21 cellular contexts compared by ENCODE assay signal in genomic region chr3:197417896-197418618, GRCh38.
DNase-seq lines count a peak whose midpoint lies in the region; ATAC-seq, FAIRE-seq and TF ChIP-seq lines count a peak whose summit lies in the region.
"Had no signal": no experiment of that assay in that cellular context is flagged by ENCODE, and none has a peak within 500 bp of the region (broad histone marks: within the 10 kb centered on the region; RNA-seq: fewer than 3 reads in every experiment).

No MANE protein-coding gene starts in this region.

- H3K27me3 ChIP-seq in mammary epithelial cell (ENCODE audit: insufficient read depth, low read length) (no peaks in the 10 kb centered on the region), K562 (ENCODE audit: control insufficient read depth in 2 of 2, insufficient read depth in 2 of 2, low read length in 2 of 2) (peaks cover 27 to 48% of the 10 kb centered on the region in 2 experiments)

- H3K36me3 ChIP-seq in mammary epithelial cell (ENCODE audit: insufficient read depth, low read length) (no peaks in the 10 kb centered on the region), K562 (ENCODE audit: control insufficient read depth, insufficient read depth, low read length) (no peaks in the 10 kb centered on the region)

- H3K9me1 ChIP-seq in K562 (ENCODE audit: control insufficient read depth, insufficient read depth, low read length) = no peaks in the 10 kb centered on the region

- BruUV-seq in MCF 10A (replicated peaks; lab: Mats Ljungman, UMichigan) = no TSS peak
- no TSS peak for BruUV-seq in mammary epithelial cell (replicated peaks; lab: Mats Ljungman, UMichigan)
- BruUV-seq in K562 (replicated peaks; lab: Mats Ljungman, UMichigan) = no TSS peak

- H2AFZ ChIP-seq in mammary epithelial cell (ENCODE audit: low read depth, low read length) (no peak overlapping the region), K562 (ENCODE audit: low read depth, low read length) (no peak overlapping the region)
- H2AFZ ChIP-seq: PC-9 had no signal

- TF ChIP-seq POLR2A in K562 (conservative IDR thresholded peaks at IDR 0.05) = no peak

- H3K4me3 ChIP-seq in mammary epithelial cell (replicated peaks in 1 of 3; ENCODE audit: insufficient read depth in 1 of 3, low read depth in 2 of 3, low read length in 3 of 3) (no peak overlapping the region), K562 (no peak overlapping the region)
- H3K4me3 ChIP-seq: PC-9 had no signal

- TF ChIP-seq EP300 in K562 (IDR thresholded peaks at IDR 0.05; ENCODE audit: low read length) = no peak

- no peak for TF ChIP-seq RAD21 in K562 (CRISPR knock-in tag; conservative IDR thresholded peaks at IDR 0.05 in 1 of 2, IDR thresholded peaks at IDR 0.05 in 1 of 2)

- no peak overlapping the region for H3K27ac ChIP-seq in mammary epithelial cell (ENCODE audit: insufficient read depth, low read depth, low read length)
- H3K27ac ChIP-seq in K562 (ENCODE audit: extremely low read depth, low read depth, low read length) = no peak overlapping the region
- H3K27ac ChIP-seq: 22Rv1, PC-9 had no signal

- H3K9ac ChIP-seq in mammary epithelial cell (ENCODE audit: insufficient read depth, low read length) = no peak overlapping the region
- no peak overlapping the region for H3K9ac ChIP-seq in K562 (ENCODE audit: insufficient read depth in 1 of 2, low read depth in 2 of 2, low read length in 2 of 2)
- H3K9ac ChIP-seq: SK-N-SH had no signal

- CTCF ChIA-PET in MCF 10A (lab: Yijun Ruan, JAX) = interaction anchor here (0.7 kb wide), 1 partner anchor 69 kb away, joined by 3 read pairs; no protein-coding TSS in a partner anchor
- CTCF ChIA-PET in mammary epithelial cell (lab: Charles Lee; ENCODE audit: low non-redundant PET) = interaction anchor here (0.6 kb wide), 1 partner anchor 39 kb away, joined by 6 read pairs; no protein-coding TSS in a partner anchor
- CTCF ChIA-PET in K562 (lab: Yijun Ruan, JAX; ENCODE audit: low intra/inter-chr PET ratio) = no interaction called here

- H3K9me3 ChIP-seq in mammary epithelial cell (replicated peaks; ENCODE audit: insufficient read depth, low read length) (peaks cover 2% of the 10 kb centered on the region), K562 (replicated peaks; ENCODE audit: control insufficient read depth, insufficient read depth, low read depth, low read length) (no peaks in the 10 kb centered on the region)
- H3K9me3 ChIP-seq: SK-N-SH had no signal

- no peak overlapping the region for H3K4me3 Mint-ChIP-seq in MCF 10A (ENCODE audit: unreplicated experiment)
- H3K4me3 Mint-ChIP-seq: CD8-positive, alpha-beta memory T cell had no signal

- H3K4me1 Mint-ChIP-seq in MCF 10A (ENCODE audit: insufficient read depth, unreplicated experiment) = peaks cover 12% of the 10 kb centered on the region
- H3K4me1 Mint-ChIP-seq: CD8-positive, alpha-beta memory T cell had no signal

- no peaks in the 10 kb centered on the region for H3K79me2 ChIP-seq in mammary epithelial cell (ENCODE audit: insufficient read depth, low read length)
- H3K79me2 ChIP-seq in K562 (ENCODE audit: control insufficient read depth, insufficient read depth, low read length) = no peaks in the 10 kb centered on the region

- DNase-seq in MCF 10A (ENCODE audit: unreplicated experiment) (no peak), mammary epithelial cell (no peak), K562 (ENCODE audit: extremely low read depth in 1 of 4, low spot score in 3 of 4) (no peak), iPS DF 19.7 (ENCODE audit: low read depth, low spot score) (peak; percentile 28), DMS153 treated with DMSO at 0.1 percent for 48 hours (lab: John Stamatoyannopoulos, UW; ENCODE audit: unreplicated experiment) (no peak), OCI-M1 (lab: John Stamatoyannopoulos, UW) (no peak), medulla oblongata (ENCODE audit: extremely low spot score) (no peak)
- no peak for DNase-seq in effector CD8-positive, alpha-beta T cell (lab: John Stamatoyannopoulos, UW)
- DNase-seq: CD8-positive, alpha-beta memory T cell; DMS 273 treated with DMSO at 0.1 percent for 48 hours; NCI-H1048; NCI-H1694; NCI-H2107; NCI-H226; NCI-H69; NK-92 treated with Interleukin-12 subunit alpha and Interleukin-12 subunit beta, amount 100 ng/mL, for 24 hours; PC-9; SK-N-SH had no signal

- in situ Hi-C loops in mammary epithelial cell (cut with MboI; ENCODE audit: low sequenced_read_pairs in 2 of 2) = no loop called here
- in situ Hi-C loops in K562 (cut with MboI) = no loop called here

- POLR2A ChIA-PET in MCF 10A (lab: Yijun Ruan, JAX) (interaction anchor here (0.7 to 2.3 kb wide), 6 partner anchors 10 to 121 kb away, joined by 3 to 12 read pairs (median 4); no protein-coding TSS in a partner anchor), K562 (lab: Yijun Ruan, JAX) (interaction anchor here (0.6 to 1.4 kb wide), 3 partner anchors 9 to 479 kb away, joined by 3 to 4 read pairs (median 3); no protein-coding TSS in a partner anchor)

- intact Hi-C loops in MCF 10A (cut with micrococcal nuclease) (no loop called here), mammary epithelial cell (cut with micrococcal nuclease) (no loop called here), K562 (cut with micrococcal nuclease) (no loop called here)

- peak; percentile 40; the same call in 1 of the 3 replicates for ATAC-seq in K562
- ATAC-seq: Right ventricle myocardium inferior had no signal

- 87% methylated on average over 11 of the region's 11 CpGs for WGBS in mammary epithelial cell (ENCODE audit: low coverage, missing lambda C conversion rate)
- 3% methylated on average over 11 of the region's 11 CpGs for WGBS in K562 (ENCODE audit: insufficient coverage, low coverage, missing lambda C conversion rate)

- no peaks in the 10 kb centered on the region for H3K27me3 Mint-ChIP-seq in MCF 10A (ENCODE audit: insufficient read depth, unreplicated experiment)

- H4K20me1 ChIP-seq in mammary epithelial cell (ENCODE audit: insufficient read depth, low read length) (no peaks in the 10 kb centered on the region), K562 (replicated peaks; ENCODE audit: control insufficient read depth, insufficient read depth, low read length) (no peaks in the 10 kb centered on the region)

- no peaks in the 10 kb centered on the region for H3K36me3 Mint-ChIP-seq in MCF 10A (ENCODE audit: insufficient read depth, unreplicated experiment)
- H3K36me3 Mint-ChIP-seq: CD8-positive, alpha-beta memory T cell had no signal

- peak; percentile 26 for FAIRE-seq in K562 (lab: Jason Lieb, UNC)
- FAIRE-seq: HTR-8/SVneo had no signal

- H3K4me1 ChIP-seq in mammary epithelial cell (ENCODE audit: insufficient read depth, low read length) (peaks cover 8% of the 10 kb centered on the region), K562 (replicated peaks in 1 of 2; ENCODE audit: control insufficient read depth in 2 of 2, insufficient read depth in 2 of 2, low read length in 2 of 2) (no peaks in the 10 kb centered on the region)

- H3K4me2 ChIP-seq in mammary epithelial cell (ENCODE audit: insufficient read depth, low read depth, low read length) = no peak overlapping the region
- H3K4me2 ChIP-seq in K562 (ENCODE audit: insufficient read depth, low read length) = no peak overlapping the region
- H3K4me2 ChIP-seq: PC-9, SK-N-SH had no signal

- TF ChIP-seq CTCF in MCF 10A (IDR thresholded peaks at IDR 0.05; ENCODE audit: unreplicated experiment) (no peak), mammary epithelial cell (conservative IDR thresholded peaks at IDR 0.05 in 1 of 2, IDR thresholded peaks at IDR 0.05 in 1 of 2; ENCODE audit: extremely low read depth in 1 of 2, insufficient read depth in 1 of 2, low read depth in 1 of 2, low read length in 2 of 2) (no peak), K562 (IDR thresholded peaks at IDR 0.05 in 2 of 3, conservative IDR thresholded peaks at IDR 0.05 in 1 of 3; ENCODE audit: insufficient read depth in 2 of 3, low read depth in 1 of 3, low read length in 3 of 3) (no peak)

- dilution Hi-C loops in mammary epithelial cell (cut with HindIII; ENCODE audit: low sequenced_read_pairs) = loop anchor here (5.0 kb wide), 1 partner anchor 66 kb away; no protein-coding TSS in a partner anchor

- peak overlapping the region; percentile 46 for H3K27ac Mint-ChIP-seq in MCF 10A (ENCODE audit: low read depth, unreplicated experiment)
- H3K27ac Mint-ChIP-seq: CD8-positive, alpha-beta memory T cell had no signal

- no peaks in the 10 kb centered on the region for H3K9me3 Mint-ChIP-seq in MCF 10A (ENCODE audit: unreplicated experiment)

TF ChIP-seq in K562, 482 proteins besides CTCF, POLR2A, EP300 and RAD21:
- 0 out of 2 replicates have a peak, but pooled peaks have one; percentile 40 for TF ChIP-seq EZH2 (IDR thresholded peaks at IDR 0.05; ENCODE audit: borderline replicate concordance, low read depth, low read length)
- TF ChIP-seq PHB2 (IDR thresholded peaks at IDR 0.05; ENCODE audit: low read depth) = no peak
- TF ChIP-seq PHF8 (IDR thresholded peaks at IDR 0.05; ENCODE audit: borderline replicate concordance, low read length) = no peak
- no peak for TF ChIP-seq FOXA1 (IDR thresholded peaks at IDR 0.05; ENCODE audit: borderline replicate concordance)
- TF ChIP-seq BHLHE40 (IDR thresholded peaks at IDR 0.05; ENCODE audit: low read length) = no peak
